10 cellular contexts compared by ENCODE assay signal in the genomic region with DNA sequence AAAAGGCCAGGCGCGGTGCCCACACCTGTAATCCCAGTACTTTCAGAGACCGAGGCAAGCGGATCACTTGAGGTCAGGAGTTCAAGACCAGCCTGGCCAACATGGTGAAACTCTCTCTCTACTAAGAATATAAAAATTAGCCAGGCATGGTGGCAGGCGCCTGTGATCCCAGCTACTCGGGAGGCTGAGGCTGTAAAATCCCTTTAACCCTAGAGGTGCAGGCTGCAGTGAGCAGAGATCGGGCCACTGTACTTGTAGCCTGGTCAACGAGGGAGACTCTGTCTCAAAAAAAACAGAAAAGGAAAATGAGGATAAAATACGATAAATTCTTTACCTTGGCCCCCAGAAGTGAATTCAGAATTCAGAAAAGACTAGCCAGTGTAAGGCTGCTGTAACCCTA. TPM values are rescaled to one million over a fixed set of nuclear protein-coding genes. Genes with fewer than 3 reads are reported as not detected.
A peak's percentile ranks its signal among the peaks of the same experiment; 100 is the strongest.
DNase-seq lines count a peak whose midpoint lies in the region; ATAC-seq, FAIRE-seq and TF ChIP-seq lines count a peak whose summit lies in the region.
"Had no signal": no experiment of that assay in that cellular context is flagged by ENCODE, and none has a peak within 500 bp of the region (broad histone marks: within the 10 kb centered on the region; RNA-seq: fewer than 3 reads in every experiment).

No MANE protein-coding gene starts in this region.

- H3K27me3 Mint-ChIP-seq in IgD-negative memory B cell (no peaks in the 10 kb centered on the region), naive B cell (no peaks in the 10 kb centered on the region)

- H3K36me3 Mint-ChIP-seq in IgD-negative memory B cell (peaks cover 4% of the 10 kb centered on the region), naive B cell (no peaks in the 10 kb centered on the region)

- peak overlapping the region; percentile 73 to 97 (median 93) for H3K27ac Mint-ChIP-seq in IgD-negative memory B cell
- H3K27ac Mint-ChIP-seq in naive B cell, result peak overlapping the region in 5 of 6 donors; percentile 38 to 95 (median 87)

- H3K4me1 Mint-ChIP-seq in IgD-negative memory B cell (peaks cover 12 to 17% (median 15%) of the 10 kb centered on the region in 3 donors), naive B cell (peaks cover 13 to 32% (median 18%) of the 10 kb centered on the region in 3 donors)

- H3K4me3 Mint-ChIP-seq in IgD-negative memory B cell (peak overlapping the region; percentile 91 to 99 (median 97)), naive B cell (peak overlapping the region; percentile 82 to 95 (median 93))

- no peak for ATAC-seq in naive B cell (ENCODE audit: low read depth in 2 of 2)
- ATAC-seq in HG03045 (IDR thresholded peaks at IDR 0.05; ENCODE audit: unreplicated experiment), result no peak

- H3K4me3 ChIP-seq in AG04449 (ENCODE audit: low read depth, low read length) (peak overlapping the region; percentile 77), cardiac fibroblast (replicated peaks in 1 of 2; ENCODE audit: low read depth in 2 of 2, low read length in 2 of 2) (peak overlapping the region; percentile 58 to 83)

- no peak for FAIRE-seq in D721Med (lab: Jason Lieb, UNC)
- FAIRE-seq: endometrium had no signal

- CTCF ChIA-PET in AG04449 (lab: Yijun Ruan, JAX), result no interaction called here

- no peak for DNase-seq in AG04449 (ENCODE audit: low read depth, low spot score)
- no peak for DNase-seq in cardiac fibroblast (ENCODE audit: low read depth in 2 of 2)
- no peak for DNase-seq in naive B cell
- DNase-seq in D721Med (ENCODE audit: insufficient read length, low spot score), result no peak
- no peak for DNase-seq in NCI-H146 treated with DMSO at 0.1 percent for 48 hours (lab: John Stamatoyannopoulos, UW; ENCODE audit: unreplicated experiment)
- DNase-seq in dermis blood vessel endothelial cell, result no peak
- DNase-seq: NCI-H2081 treated with DMSO at 0.1 percent for 48 hours had no signal

- TF ChIP-seq CTCF in AG04449 (IDR thresholded peaks at IDR 0.05; ENCODE audit: insufficient read depth, low read length, missing control alignments) (no peak), cardiac fibroblast (IDR thresholded peaks at IDR 0.05; ENCODE audit: low read depth, low read length) (no peak), D721Med (IDR thresholded peaks at IDR 0.05; ENCODE audit: insufficient read depth, missing control alignments) (no peak)

- H3K9me3 Mint-ChIP-seq in IgD-negative memory B cell (peaks cover 0 to 3% (median 0%) of the 10 kb centered on the region in 3 donors), naive B cell (peaks cover 0 to 2% (median 0%) of the 10 kb centered on the region in 7 donors)

- POLR2A ChIA-PET in AG04449 (lab: Yijun Ruan, JAX), result no interaction called here

RNA-seq across cellular contexts. Expression of gene TMEM50B, which starts 1.6 kb away (rescaled TPM):
- polyA plus RNA-seq in IgD-negative memory B cell (31.9 TPM), naive B cell (ENCODE audit: low read depth in 6 of 6) (10 to 100 TPM; 35.5 to 46.2 (median 40.6) TPM)
- 24.5 and 32.0 TPM in 2 replicates for total RNA-seq in dermis blood vessel endothelial cell

RNA-seq across cellular contexts. Expression of gene DNAJC28, which starts 13.3 kb away (rescaled TPM):
- 0.21 TPM for polyA plus RNA-seq in IgD-negative memory B cell
- 1 to 10 TPM in 2 of 6 donors, under 1 TPM in 3, not detected in 1; 0.38 to 1.6 (median 0.93) TPM for polyA plus RNA-seq in naive B cell (ENCODE audit: low read depth in 6 of 6)
- total RNA-seq in dermis blood vessel endothelial cell, result 1.9 and 2.6 TPM in 2 replicates
